ENCODE assay signal across 18 cellular contexts in the genomic region with DNA sequence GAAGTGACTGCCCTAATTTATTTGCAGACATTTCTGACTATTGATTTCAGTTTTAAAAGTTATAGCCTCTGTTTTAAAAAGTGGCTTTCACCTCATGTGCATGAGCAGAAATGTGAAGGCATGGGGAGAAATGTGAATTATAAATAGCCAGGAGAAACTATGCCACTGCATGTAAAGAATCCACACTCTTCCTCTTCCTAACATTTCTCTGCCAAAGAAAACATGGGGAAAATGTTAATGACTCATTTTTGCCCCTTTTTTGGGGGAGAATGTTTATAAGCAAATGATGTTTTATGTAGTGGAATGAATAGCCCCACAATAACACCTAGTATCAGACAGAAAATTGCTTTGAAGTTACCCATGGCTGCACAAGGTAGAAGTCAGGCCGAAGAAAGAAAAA.
DNase-seq lines count a peak whose midpoint lies in the region; ATAC-seq, FAIRE-seq and TF ChIP-seq lines count a peak whose summit lies in the region.
"Had no signal": no experiment of that assay in that cellular context is flagged by ENCODE, and none has a peak within 500 bp of the region (broad histone marks: within the 10 kb centered on the region; RNA-seq: fewer than 3 reads in every experiment).

No MANE protein-coding gene starts in this region.

- H3K36me3 ChIP-seq in SJSA1 (no peaks in the 10 kb centered on the region), sigmoid colon (no peaks in the 10 kb centered on the region)
- H3K36me3 ChIP-seq: gastrocnemius medialis, prostate gland, spleen had no signal

- intact Hi-C loops in sigmoid colon (cut with DNase I) = no loop called here

- no peak for FAIRE-seq in RCC 7860 (lab: Jason Lieb, UNC)
- FAIRE-seq: GM18507 had no signal

- H3K9me3 ChIP-seq in SJSA1 (replicated peaks) (no peaks in the 10 kb centered on the region), sigmoid colon (no peaks in the 10 kb centered on the region)
- H3K9me3 ChIP-seq: gastrocnemius medialis, prostate gland, spleen had no signal

- DNase-seq in AG10803 (ENCODE audit: low read depth) (peak; percentile 47), SJSA1 (ENCODE audit: low read depth in 1 of 2, low spot score in 2 of 2) (peak in 1 of 2 experiments; percentile 44), fibroblast of mammary gland (ENCODE audit: low read depth) (peak; percentile 19), sigmoid colon (no peak), RCC 7860 (ENCODE audit: low spot score) (no peak), OCI-M2 (lab: John Stamatoyannopoulos, UW; ENCODE audit: unreplicated experiment) (no peak), NCI-H146 (lab: John Stamatoyannopoulos, UW) (no peak)
- DNase-seq: activated CD4-positive, alpha-beta T cell treated with anti-CD3 and anti-CD28 coated beads, Interleukin-2, amount 50 U/mL, for 1 hour; activated CD8-positive, alpha-beta memory T cell treated with anti-CD3 and anti-CD28 coated beads, Interleukin-2, amount 50 U/mL, for 4 hours; C1 segment of cervical spinal cord; gastrocnemius medialis; NCI-H2171; NCI-H524 treated with DMSO at 0.1 percent for 48 hours; spleen had no signal

- TF ChIP-seq EP300 in sigmoid colon (IDR thresholded peaks at IDR 0.05) = no peak

- H3K4me3 ChIP-seq in AG10803 (ENCODE audit: low read length) = no peak overlapping the region
- H3K4me3 ChIP-seq in SJSA1 = no peak overlapping the region
- H3K4me3 ChIP-seq in fibroblast of mammary gland (ENCODE audit: control insufficient read depth, low read depth, low read length) = no peak overlapping the region
- H3K4me3 ChIP-seq in sigmoid colon = no peak overlapping the region
- H3K4me3 ChIP-seq: gastrocnemius medialis, prostate gland, spleen had no signal

- H3K27me3 ChIP-seq in SJSA1 (replicated peaks) (no peaks in the 10 kb centered on the region), sigmoid colon (no peaks in the 10 kb centered on the region)
- H3K27me3 ChIP-seq: gastrocnemius medialis, spleen had no signal

- 0 out of 2 replicates have a peak overlapping the region, but pooled peaks have one; percentile 4 for H3K27ac ChIP-seq in SJSA1
- peak overlapping the region in 3 of 4 donors; percentile 67 to 78 (median 67) for H3K27ac ChIP-seq in sigmoid colon
- H3K27ac ChIP-seq: gastrocnemius medialis, HL-60, prostate gland, spleen had no signal

- TF ChIP-seq CTCF in AG10803 (conservative IDR thresholded peaks at IDR 0.05; ENCODE audit: low read length) (no peak), fibroblast of mammary gland (conservative IDR thresholded peaks at IDR 0.05; ENCODE audit: control insufficient read depth, insufficient read depth, low read depth, low read length) (no peak), sigmoid colon (IDR thresholded peaks at IDR 0.05) (no peak)

- H3K4me1 ChIP-seq in SJSA1 (replicated peaks) = peaks cover 24% of the 10 kb centered on the region
- H3K4me1 ChIP-seq in sigmoid colon = peaks cover 0 to 37% (median 24%) of the 10 kb centered on the region in 4 donors
- H3K4me1 ChIP-seq: gastrocnemius medialis, prostate gland, spleen had no signal

- no peak for TF ChIP-seq POLR2A in sigmoid colon (IDR thresholded peaks at IDR 0.05)

- WGBS in sigmoid colon, 2 donors = 71 to 80% methylated on average over 1 of the region's 1 CpG

- ATAC-seq in HG02840 (IDR thresholded peaks at IDR 0.05; ENCODE audit: low FRiP score, unreplicated experiment) = no peak

Comparison
In these comparisons a context has a peak if more than half of its experiments do, and no peak if none do; other contexts are left out.
1. DNase-seq: peak in AG10803 (single experiment) and fibroblast of mammary gland (single experiment); none in sigmoid colon (single experiment), RCC 7860 (single experiment), OCI-M2 (single experiment) and NCI-H146 (single experiment).